10 cellular contexts compared by ENCODE assay signal in genomic region chr7:138170959-138171703, GRCh38.
DNase-seq lines count a peak whose midpoint lies in the region; ATAC-seq lines count a peak whose summit lies in the region.
"Had no signal": no experiment of that assay in that cellular context is flagged by ENCODE, and none has a peak within 500 bp of the region (broad histone marks: within the 10 kb centered on the region; RNA-seq: fewer than 3 reads in every experiment).

No MANE protein-coding gene starts in this region.

- peaks cover 0 to 6% (median 0%) of the 10 kb centered on the region in 3 donors for H3K27me3 Mint-ChIP-seq in immature natural killer cell (ENCODE audit: low read depth in 3 of 3)

- peaks cover 1% of the 10 kb centered on the region; the same call in 1 of the 2 replicates for H3K4me1 ChIP-seq in iPS DF 6.9 (ENCODE audit: control insufficient read depth, insufficient read depth, low read length)

- no peak overlapping the region for H3K4me3 Mint-ChIP-seq in immature natural killer cell
- H3K4me3 Mint-ChIP-seq: activated CD4-positive, alpha-beta memory T cell treated with anti-CD3 and anti-CD28 coated beads for 36 hours had no signal

- H3K4me3 ChIP-seq in iPS DF 6.9 (ENCODE audit: low read length) = no peak overlapping the region
- H3K4me3 ChIP-seq: lung had no signal

- H3K36me3 Mint-ChIP-seq in immature natural killer cell = no peaks in the 10 kb centered on the region
- H3K36me3 Mint-ChIP-seq: activated CD4-positive, alpha-beta memory T cell treated with anti-CD3 and anti-CD28 coated beads for 36 hours had no signal

- DNase-seq in iPS DF 6.9 (ENCODE audit: low read depth, low spot score) (no peak), immature natural killer cell (no peak), NCI-H510A treated with DMSO at 0.1 percent for 48 hours (lab: John Stamatoyannopoulos, UW) (no peak), nucleus accumbens (lab: John Stamatoyannopoulos, UW) (no peak)
- DNase-seq in activated effector memory CD4-positive, alpha-beta T cell treated with anti-CD3 and anti-CD28 coated beads, Interleukin-2, amount 50 U/mL, for 16 hours = no peak
- DNase-seq: activated CD4-positive, alpha-beta memory T cell treated with anti-CD3 and anti-CD28 coated beads for 36 hours had no signal

- no peaks in the 10 kb centered on the region for H3K36me3 ChIP-seq in iPS DF 6.9 (ENCODE audit: control insufficient read depth, insufficient read depth, low read length)

- WGBS in iPS DF 6.9 (ENCODE audit: insufficient coverage, insufficient read length) = no CpG with 5 or more reads among the region's 7 CpGs

- no peaks in the 10 kb centered on the region for H3K9me3 ChIP-seq in iPS DF 6.9 (ENCODE audit: control insufficient read depth, insufficient read depth, low read length)

- peaks cover 0 to 6% of the 10 kb centered on the region in 2 donors for H3K4me1 Mint-ChIP-seq in immature natural killer cell

- ATAC-seq in GM18867 (IDR thresholded peaks at IDR 0.05; ENCODE audit: unreplicated experiment) (peak; percentile 99), GM21717 (IDR thresholded peaks at IDR 0.05; ENCODE audit: unreplicated experiment) (peak; percentile 96), HG03432 (IDR thresholded peaks at IDR 0.05; ENCODE audit: unreplicated experiment) (peak; percentile 94)

- peak overlapping the region; percentile 98 for H3K27ac ChIP-seq in iPS DF 6.9 (ENCODE audit: low read length)

- H3K27me3 ChIP-seq in iPS DF 6.9 (ENCODE audit: control insufficient read depth, insufficient read depth, low read length) = no peaks in the 10 kb centered on the region

- H3K27ac Mint-ChIP-seq in immature natural killer cell = no peak overlapping the region
- H3K27ac Mint-ChIP-seq: activated CD4-positive, alpha-beta memory T cell treated with anti-CD3 and anti-CD28 coated beads for 36 hours had no signal

- peaks cover 2 to 11% (median 7%) of the 10 kb centered on the region in 6 donors for H3K9me3 Mint-ChIP-seq in immature natural killer cell
- H3K9me3 Mint-ChIP-seq: activated CD4-positive, alpha-beta memory T cell treated with anti-CD3 and anti-CD28 coated beads for 36 hours had no signal
